Comparison of ENCODE assay signal across 8 cellular contexts in genomic region chr6:84762220-84762940, GRCh38. TPM values are rescaled to one million over a fixed set of nuclear protein-coding genes. Genes with fewer than 3 reads are reported as not detected.
A peak's percentile ranks its signal among the peaks of the same experiment; 100 is the strongest.
DNase-seq lines count a peak whose midpoint lies in the region; ATAC-seq and TF ChIP-seq lines count a peak whose summit lies in the region.

No MANE protein-coding gene starts in this region.

- H3K18ac ChIP-seq in mesenchymal stem cell (ENCODE audit: low read depth in 1 of 2, low read length in 2 of 2): peak overlapping the region; percentile 46 to 72

- DNase-seq in AG04449 (ENCODE audit: low read depth, low spot score): no peak
- DNase-seq in M059J (ENCODE audit: low read depth): peak; percentile 10
- no peak for DNase-seq in dorsolateral prefrontal cortex
- peak; percentile 78 for DNase-seq in mesenchymal stem cell
- DNase-seq in NCI-H524 (lab: John Stamatoyannopoulos, UW): no peak
- DNase-seq in stimulated activated naive CD8-positive, alpha-beta T cell treated with anti-CD3 and anti-CD28 coated beads, Interleukin-15, amount 100 ng/mL, for 72 hours: no peak
- no peak for DNase-seq in NCI-H1048 (lab: John Stamatoyannopoulos, UW)

- H3K27me3 Mint-ChIP-seq in stimulated activated naive CD8-positive, alpha-beta T cell treated with anti-CD3 and anti-CD28 coated beads, Interleukin-15, amount 100 ng/mL, for 72 hours: peaks cover 67% of the 10 kb centered on the region

- 9% methylated on average over 35 of the region's 36 CpGs for WGBS in mesenchymal stem cell

- no peaks in the 10 kb centered on the region for H3K9me3 ChIP-seq in mesenchymal stem cell (ENCODE audit: control insufficient read depth, low read length)

- H3K4me1 ChIP-seq in mesenchymal stem cell (ENCODE audit: control insufficient read depth, insufficient read depth, low read depth, low read length): peaks cover 6% of the 10 kb centered on the region

- H3K4me1 Mint-ChIP-seq in stimulated activated naive CD8-positive, alpha-beta T cell treated with anti-CD3 and anti-CD28 coated beads, Interleukin-15, amount 100 ng/mL, for 72 hours: peaks cover 29% of the 10 kb centered on the region

- peaks cover 5% of the 10 kb centered on the region for H3K79me1 ChIP-seq in mesenchymal stem cell (replicated peaks; ENCODE audit: low read length, poor library complexity, severe bottlenecking)

- TF ChIP-seq CTCF in AG04449 (IDR thresholded peaks at IDR 0.05; ENCODE audit: insufficient read depth, low read length, missing control alignments) (peak; percentile 54), dorsolateral prefrontal cortex (IDR thresholded peaks at IDR 0.05 in 54 of 56, conservative IDR thresholded peaks at IDR 0.05 in 2 of 56; ENCODE audit: low read depth in 1 of 56, partially characterized antibody in 56 of 56) (no peak)

- peaks cover 0 to 17% of the 10 kb centered on the region in 2 experiments for H3K36me3 ChIP-seq in mesenchymal stem cell (ENCODE audit: control insufficient read depth in 1 of 2, insufficient read depth in 2 of 2, low read depth in 1 of 2, low read length in 2 of 2)

- peak overlapping the region; percentile 85 for H4K8ac ChIP-seq in mesenchymal stem cell (ENCODE audit: low read length)

- H3K27ac ChIP-seq in dorsolateral prefrontal cortex (peak overlapping the region in 36 of 59 donors; percentile 3 to 92 (median 71)), mesenchymal stem cell (ENCODE audit: low read length, poor library complexity, severe bottlenecking) (peak overlapping the region; percentile 84)

- peaks cover 21 to 100% (median 95%) of the 10 kb centered on the region in 45 donors for H3K27me3 ChIP-seq in dorsolateral prefrontal cortex
- peaks cover 0 to 19% of the 10 kb centered on the region in 2 experiments for H3K27me3 ChIP-seq in mesenchymal stem cell (ENCODE audit: control insufficient read depth in 1 of 2, insufficient read depth in 1 of 2, low read length in 2 of 2)

- intact Hi-C loops in dorsolateral prefrontal cortex (cut with DNase I): no loop called here

- H3K4ac ChIP-seq in mesenchymal stem cell (ENCODE audit: low read depth in 1 of 2, low read length in 2 of 2): peak overlapping the region; percentile 13 to 73

- peak overlapping the region; percentile 21 for H2BK15ac ChIP-seq in mesenchymal stem cell (ENCODE audit: low read depth, poor library complexity, severe bottlenecking)

- peak overlapping the region in 1 of 2 experiments; percentile 72 for H3K23ac ChIP-seq in mesenchymal stem cell (ENCODE audit: low read length in 2 of 2)

- peaks cover 5% of the 10 kb centered on the region in 2 donors for H3K9me3 Mint-ChIP-seq in stimulated activated naive CD8-positive, alpha-beta T cell treated with anti-CD3 and anti-CD28 coated beads, Interleukin-15, amount 100 ng/mL, for 72 hours

- peak overlapping the region; percentile 97 for H3K9ac ChIP-seq in mesenchymal stem cell (ENCODE audit: low read length)

- H2AK5ac ChIP-seq in mesenchymal stem cell (ENCODE audit: low read length, severe bottlenecking): no peak overlapping the region

- peak overlapping the region in 1 of 2 experiments; percentile 35 for H3K14ac ChIP-seq in mesenchymal stem cell (ENCODE audit: low read length in 2 of 2)

- H2BK120ac ChIP-seq in mesenchymal stem cell (ENCODE audit: low read depth, low read length): peak overlapping the region; percentile 35

- H3K4me3 ChIP-seq in AG04449 (ENCODE audit: low read depth, low read length) (peak overlapping the region; percentile 79), dorsolateral prefrontal cortex (peak overlapping the region in 52 of 59 donors; percentile 3 to 64 (median 46)), mesenchymal stem cell (ENCODE audit: insufficient read depth in 1 of 2, low read depth in 1 of 2, low read length in 2 of 2) (peak overlapping the region; percentile 69 to 94)

- peak overlapping the region in 1 of 2 experiments; percentile 54 for H2BK12ac ChIP-seq in mesenchymal stem cell (ENCODE audit: low read length in 2 of 2)

- peak overlapping the region; percentile 72 for H3K4me2 ChIP-seq in mesenchymal stem cell (ENCODE audit: low read length, poor library complexity, severe bottlenecking)

- no peak overlapping the region for H3K4me3 Mint-ChIP-seq in stimulated activated naive CD8-positive, alpha-beta T cell treated with anti-CD3 and anti-CD28 coated beads, Interleukin-15, amount 100 ng/mL, for 72 hours

- CTCF ChIA-PET in AG04449 (lab: Yijun Ruan, JAX): interaction anchor here (0.7 to 6.8 kb wide), 20 partner anchors 9 to 534 kb away, joined by 3 to 59 read pairs (median 4); partner anchors contain the start of gene CEP162

- H3K27ac Mint-ChIP-seq in stimulated activated naive CD8-positive, alpha-beta T cell treated with anti-CD3 and anti-CD28 coated beads, Interleukin-15, amount 100 ng/mL, for 72 hours: no peak overlapping the region

- POLR2A ChIA-PET in AG04449 (lab: Yijun Ruan, JAX): interaction anchor here (0.7 to 1.5 kb wide), 4 partner anchors 10 to 364 kb away, joined by 3 read pairs; no protein-coding TSS in a partner anchor

- peak overlapping the region; percentile 69 for H2BK5ac ChIP-seq in mesenchymal stem cell (ENCODE audit: low read depth, low read length, poor library complexity, severe bottlenecking)

- H2AFZ ChIP-seq in mesenchymal stem cell (ENCODE audit: low read depth, low read length): peak overlapping the region; percentile 64

- ATAC-seq in GM19452 (IDR thresholded peaks at IDR 0.05; ENCODE audit: unreplicated experiment): no peak
- ATAC-seq in stimulated activated naive CD8-positive, alpha-beta T cell treated with anti-CD3 and anti-CD28 coated beads, Interleukin-15, amount 100 ng/mL, for 72 hours: no peak

- H4K91ac ChIP-seq in mesenchymal stem cell (ENCODE audit: low read length): peak overlapping the region; percentile 78

RNA-seq across cellular contexts. Expression of gene TBX18, which starts 2.0 kb away (rescaled TPM):
- total RNA-seq in M059J (2014; rRNA removed; shearing (Covaris generic)): not detected in 2 replicates
- 10 to 100 TPM in 10 of 120 experiments, 1 to 10 TPM in 108, under 1 TPM in 2; 0.36 to 15.5 (median 3.5) TPM for total RNA-seq in dorsolateral prefrontal cortex
- 5.7 TPM for polyA plus RNA-seq in mesenchymal stem cell (2013, experiment 1 of 2)
- 5.4 TPM for polyA plus RNA-seq in mesenchymal stem cell (2013, experiment 2 of 2)

Comparison
In these comparisons a context has a peak if more than half of its experiments do, and no peak if none do; other contexts are left out.
1. DNase-seq: peak in M059J (single experiment) and mesenchymal stem cell (single experiment); none in AG04449 (single experiment), dorsolateral prefrontal cortex (0 of 10), NCI-H524 (0 of 2), stimulated activated naive CD8-positive, alpha-beta T cell treated with anti-CD3 and anti-CD28 coated beads, Interleukin-15, amount 100 ng/mL, for 72 hours (0 of 2) and NCI-H1048 (single experiment).
2. Peak in every context shown above with its lines, with median percentiles within 50 percentile points of each other: H3K4me3 ChIP-seq.